17 cellular contexts compared by ENCODE assay signal in genomic region chr10:29555091-29555745, GRCh38.
DNase-seq lines count a peak whose midpoint lies in the region; ATAC-seq, FAIRE-seq and TF ChIP-seq lines count a peak whose summit lies in the region.
"Had no signal": no experiment of that assay in that cellular context is flagged by ENCODE, and none has a peak within 500 bp of the region (broad histone marks: within the 10 kb centered on the region; RNA-seq: fewer than 3 reads in every experiment).

No MANE protein-coding gene starts in this region.

- no peak overlapping the region for H4K5ac ChIP-seq in mesendoderm (ENCODE audit: low read length)

- H2BK5ac ChIP-seq in mesendoderm (ENCODE audit: low read length): no peak overlapping the region

- H3K23ac ChIP-seq in mesendoderm (ENCODE audit: low read length): no peak overlapping the region

- H3K9ac ChIP-seq in OCI-LY3 (ENCODE audit: low read length) (no peak overlapping the region), mesendoderm (ENCODE audit: low read length) (no peak overlapping the region)

- H3K27me3 ChIP-seq in OCI-LY3 (ENCODE audit: low read depth, low read length): no peaks in the 10 kb centered on the region
- H3K27me3 ChIP-seq in neutrophil: no peaks in the 10 kb centered on the region
- H3K27me3 ChIP-seq in mesendoderm (ENCODE audit: insufficient read depth, low read length, poor library complexity): no peaks in the 10 kb centered on the region
- H3K27me3 ChIP-seq: testis had no signal

- H2BK120ac ChIP-seq in mesendoderm (ENCODE audit: low read depth, low read length): no peak overlapping the region

- H2BK15ac ChIP-seq in mesendoderm (replicated peaks; ENCODE audit: low read depth): no peak overlapping the region

- no peak overlapping the region for H4K8ac ChIP-seq in mesendoderm (ENCODE audit: low read depth, low read length)

- H3K4me3 ChIP-seq in OCI-LY3 (ENCODE audit: low read length) (no peak overlapping the region), neutrophil (ENCODE audit: low read depth in 1 of 2, low read length in 1 of 2) (no peak overlapping the region), mesendoderm (ENCODE audit: low read length) (no peak overlapping the region)
- H3K4me3 ChIP-seq: testis had no signal

- H3K4me1 ChIP-seq in OCI-LY3 (ENCODE audit: low read length) (peaks cover 9% of the 10 kb centered on the region), neutrophil (ENCODE audit: control insufficient read depth in 1 of 2, insufficient read depth in 1 of 2, low read depth in 1 of 2, low read length in 1 of 2) (no peaks in the 10 kb centered on the region), mesendoderm (ENCODE audit: control insufficient read depth, low read depth, low read length) (peaks cover 4% of the 10 kb centered on the region)
- H3K4me1 ChIP-seq: testis had no signal

- H3K79me2 ChIP-seq in OCI-LY3 (ENCODE audit: low read length) (no peaks in the 10 kb centered on the region), mesendoderm (ENCODE audit: control insufficient read depth, insufficient read depth, low read length) (no peaks in the 10 kb centered on the region)

- H3K27ac ChIP-seq in OCI-LY3 (ENCODE audit: low read length) (no peak overlapping the region), neutrophil (peak overlapping the region; percentile 57), mesendoderm (ENCODE audit: low read depth, low read length) (no peak overlapping the region)
- H3K27ac ChIP-seq: testis had no signal

- no peak overlapping the region for H3K27ac Mint-ChIP-seq in endothelial cell (ENCODE audit: unreplicated experiment)
- H3K27ac Mint-ChIP-seq: activated naive CD8-positive, alpha-beta T cell; effector memory CD8-positive, alpha-beta T cell had no signal

- FAIRE-seq in RCC 7860 (lab: Jason Lieb, UNC): no peak

- H2AFZ ChIP-seq in OCI-LY3 (ENCODE audit: low read depth, low read length): no peak overlapping the region

- H3K9me3 ChIP-seq in OCI-LY3 (ENCODE audit: insufficient read depth, low read length): no peaks in the 10 kb centered on the region
- no peaks in the 10 kb centered on the region for H3K9me3 ChIP-seq in neutrophil
- H3K9me3 ChIP-seq: testis had no signal

- peaks cover 21% of the 10 kb centered on the region for H3K36me3 Mint-ChIP-seq in endothelial cell (ENCODE audit: low read depth, unreplicated experiment)

- no peaks in the 10 kb centered on the region for H3K27me3 Mint-ChIP-seq in endothelial cell (ENCODE audit: unreplicated experiment)
- H3K27me3 Mint-ChIP-seq: activated naive CD8-positive, alpha-beta T cell; CD4-positive, alpha-beta memory T cell; effector memory CD8-positive, alpha-beta T cell had no signal

- TF ChIP-seq CTCF in OCI-LY3 (IDR thresholded peaks at IDR 0.05; ENCODE audit: low read depth, low read length) (no peak), endothelial cell (IDR thresholded peaks at IDR 0.05; ENCODE audit: unreplicated experiment) (no peak), neutrophil (IDR thresholded peaks at IDR 0.05) (no peak)

- no peak overlapping the region for H3K4ac ChIP-seq in mesendoderm (ENCODE audit: low read depth, low read length)

- no peaks in the 10 kb centered on the region for H3K79me1 ChIP-seq in mesendoderm (ENCODE audit: low read length)

- H3K4me2 ChIP-seq in OCI-LY3 (ENCODE audit: low read length) (peak overlapping the region; percentile 25), mesendoderm (ENCODE audit: low read length) (no peak overlapping the region)

- H3K56ac ChIP-seq in mesendoderm (ENCODE audit: low read length): no peak overlapping the region

- peak overlapping the region; percentile 2 for H3K4me3 Mint-ChIP-seq in endothelial cell (ENCODE audit: unreplicated experiment)
- H3K4me3 Mint-ChIP-seq: activated naive CD8-positive, alpha-beta T cell; CD4-positive, alpha-beta memory T cell; effector memory CD8-positive, alpha-beta T cell had no signal

- no peaks in the 10 kb centered on the region for H3K9me3 Mint-ChIP-seq in endothelial cell (ENCODE audit: unreplicated experiment)
- H3K9me3 Mint-ChIP-seq: CD4-positive, alpha-beta memory T cell; effector memory CD8-positive, alpha-beta T cell had no signal

- no CpG with 5 or more reads among the region's 6 CpGs for WGBS in mesendoderm (ENCODE audit: extremely low coverage, insufficient coverage, low lambda C conversion rate)

- H2AK5ac ChIP-seq in mesendoderm (ENCODE audit: low read length): no peak overlapping the region

- no peak for ATAC-seq in HG03457 (IDR thresholded peaks at IDR 0.05; ENCODE audit: unreplicated experiment)
- ATAC-seq in GM19023 (IDR thresholded peaks at IDR 0.05; ENCODE audit: unreplicated experiment): no peak
- ATAC-seq: effector memory CD8-positive, alpha-beta T cell had no signal

- H3K18ac ChIP-seq in mesendoderm (ENCODE audit: low read length): no peak overlapping the region

- DNase-seq in EH (ENCODE audit: low read depth) (peak; percentile 7), endothelial cell (ENCODE audit: low spot score) (no peak), RCC 7860 (ENCODE audit: low spot score) (no peak), mesendoderm (no peak)
- DNase-seq: activated CD4-positive, alpha-beta T cell treated with anti-CD3 and anti-CD28 coated beads for 48 hours; CD4-positive, alpha-beta memory T cell; effector memory CD8-positive, alpha-beta T cell; KG1; NCI-H226; SHP77 treated with DMSO at 0.1 percent for 48 hours; stimulated activated CD4-positive, alpha-beta T cell treated with anti-CD3 and anti-CD28 coated beads, Interleukin-4, amount 100 ng/mL, for 4 hours; testis had no signal

- no peaks in the 10 kb centered on the region for H3K4me1 Mint-ChIP-seq in endothelial cell (ENCODE audit: unreplicated experiment)
- H3K4me1 Mint-ChIP-seq: CD4-positive, alpha-beta memory T cell had no signal

- H3K36me3 ChIP-seq in OCI-LY3 (replicated peaks; ENCODE audit: low read depth, low read length) (no peaks in the 10 kb centered on the region), neutrophil (peaks cover 76% of the 10 kb centered on the region), mesendoderm (ENCODE audit: control insufficient read depth, insufficient read depth, low read length) (peaks cover 3% of the 10 kb centered on the region)

- no peaks in the 10 kb centered on the region for H4K20me1 ChIP-seq in OCI-LY3 (ENCODE audit: insufficient read depth, low read length)
